9 cellular contexts compared by ENCODE assay signal in genomic region chr4:113682730-113683129, GRCh38.
A peak's percentile ranks its signal among the peaks of the same experiment; 100 is the strongest.
DNase-seq lines count a peak whose midpoint lies in the region; ATAC-seq and TF ChIP-seq lines count a peak whose summit lies in the region.
"Had no signal": no experiment of that assay in that cellular context is flagged by ENCODE, and none has a peak within 500 bp of the region (broad histone marks: within the 10 kb centered on the region; RNA-seq: fewer than 3 reads in every experiment).

No MANE protein-coding gene starts in this region.

- H3K18ac ChIP-seq in neuronal stem cell (ENCODE audit: low read length), result no peak overlapping the region

- H3K4me1 Mint-ChIP-seq in CD4-positive, CD25-positive, alpha-beta regulatory T cell, result peaks cover 24 to 58% (median 46%) of the 10 kb centered on the region in 4 donors
- H3K4me1 Mint-ChIP-seq in T-helper 17 cell, result peaks cover 29% of the 10 kb centered on the region

- H3K27ac Mint-ChIP-seq in CD4-positive, CD25-positive, alpha-beta regulatory T cell, result peak overlapping the region; percentile 75 to 94 (median 76)
- H3K27ac Mint-ChIP-seq in T-helper 17 cell, result peak overlapping the region; percentile 96

- TF ChIP-seq CTCF in foreskin keratinocyte (conservative IDR thresholded peaks at IDR 0.05), result no peak

- peaks cover 2% of the 10 kb centered on the region for H3K79me1 ChIP-seq in neuronal stem cell (ENCODE audit: low read depth, low read length)

- H3K4me2 ChIP-seq in neuronal stem cell (ENCODE audit: insufficient read depth, low read length, poor library complexity, severe bottlenecking), result no peak overlapping the region

- no peak overlapping the region for H2AK5ac ChIP-seq in neuronal stem cell (ENCODE audit: low read depth, low read length)

- no peak for ATAC-seq in CD4-positive, CD25-positive, alpha-beta regulatory T cell (ENCODE audit: low read depth in 2 of 2)
- peak; percentile 3 for ATAC-seq in GM19372 (IDR thresholded peaks at IDR 0.05; ENCODE audit: low read depth, unreplicated experiment)
- ATAC-seq in T-helper 17 cell, result no peak
- peak; percentile 61 for ATAC-seq in foreskin keratinocyte
- ATAC-seq in GM19328 (IDR thresholded peaks at IDR 0.05; ENCODE audit: unreplicated experiment), result no peak

- no peaks in the 10 kb centered on the region for H3K27me3 ChIP-seq in CD4-positive, CD25-positive, alpha-beta regulatory T cell (ENCODE audit: control insufficient read depth, insufficient read depth, low read length)
- H3K27me3 ChIP-seq in foreskin keratinocyte (no peaks in the 10 kb centered on the region), MG63 (no peaks in the 10 kb centered on the region), neuronal stem cell (ENCODE audit: control insufficient read depth in 3 of 3, insufficient read depth in 3 of 3, low read depth in 1 of 3, low read length in 3 of 3) (no peaks in the 10 kb centered on the region)

- no peak overlapping the region for H4K91ac ChIP-seq in neuronal stem cell (ENCODE audit: low read depth, low read length, poor library complexity)

- no peak overlapping the region for H3K14ac ChIP-seq in neuronal stem cell (ENCODE audit: low read length)

- H3K4me3 Mint-ChIP-seq in CD4-positive, CD25-positive, alpha-beta regulatory T cell, result peak overlapping the region; percentile 5 to 65 (median 57)
- H3K4me3 Mint-ChIP-seq in T-helper 17 cell, result peak overlapping the region; percentile 80

- no peak overlapping the region for H2BK12ac ChIP-seq in neuronal stem cell (ENCODE audit: low read length)

- no peak overlapping the region for H2BK15ac ChIP-seq in neuronal stem cell (ENCODE audit: low read length)

- no peak overlapping the region for H2BK120ac ChIP-seq in neuronal stem cell (ENCODE audit: low read depth, low read length)

- no peak for DNase-seq in CD4-positive, CD25-positive, alpha-beta regulatory T cell
- DNase-seq in T-helper 17 cell (no peak), foreskin keratinocyte (peak in 1 of 2 donors; percentile 32), MG63 (no peak), COLO668 (lab: John Stamatoyannopoulos, UW; ENCODE audit: unreplicated experiment) (no peak), neuronal stem cell (ENCODE audit: low spot score) (no peak)
- DNase-seq: NCI-H1694 had no signal

- peaks cover 0 to 7% (median 3%) of the 10 kb centered on the region in 7 donors for H3K9me3 Mint-ChIP-seq in CD4-positive, CD25-positive, alpha-beta regulatory T cell

- H3K36me3 ChIP-seq in CD4-positive, CD25-positive, alpha-beta regulatory T cell (ENCODE audit: control insufficient read depth, insufficient read depth, low read length), result peaks cover 3% of the 10 kb centered on the region
- H3K36me3 ChIP-seq in MG63 (peaks cover 2% of the 10 kb centered on the region; the same call in 1 of the 2 replicates), neuronal stem cell (replicated peaks in 1 of 2; ENCODE audit: control insufficient read depth in 2 of 2, insufficient read depth in 2 of 2, low read length in 2 of 2) (no peaks in the 10 kb centered on the region)

- peaks cover 45% of the 10 kb centered on the region for H3K4me1 ChIP-seq in CD4-positive, CD25-positive, alpha-beta regulatory T cell (ENCODE audit: control insufficient read depth, insufficient read depth, low read length, poor library complexity, severe bottlenecking)
- peaks cover 6% of the 10 kb centered on the region for H3K4me1 ChIP-seq in foreskin keratinocyte
- H3K4me1 ChIP-seq in neuronal stem cell (ENCODE audit: control insufficient read depth in 2 of 2, insufficient read depth in 1 of 2, low read depth in 1 of 2, low read length in 2 of 2), result no peaks in the 10 kb centered on the region

- H3K27me3 Mint-ChIP-seq in CD4-positive, CD25-positive, alpha-beta regulatory T cell, result no peaks in the 10 kb centered on the region
- no peaks in the 10 kb centered on the region for H3K27me3 Mint-ChIP-seq in T-helper 17 cell

- H3K23ac ChIP-seq in neuronal stem cell (ENCODE audit: low read depth, low read length, poor library complexity), result no peak overlapping the region

- peaks cover 11% of the 10 kb centered on the region for H3K36me3 Mint-ChIP-seq in CD4-positive, CD25-positive, alpha-beta regulatory T cell
- no peaks in the 10 kb centered on the region for H3K36me3 Mint-ChIP-seq in T-helper 17 cell (ENCODE audit: low read depth)

- peaks cover 0 to 4% of the 10 kb centered on the region in 2 experiments for H3K9me3 ChIP-seq in CD4-positive, CD25-positive, alpha-beta regulatory T cell (ENCODE audit: control insufficient read depth in 2 of 2, low read length in 2 of 2)
- peaks cover 6% of the 10 kb centered on the region for H3K9me3 ChIP-seq in T-helper 17 cell (ENCODE audit: control insufficient read depth, low read length, poor library complexity, severe bottlenecking)
- 0 out of 2 replicates have a peak, but pooled peaks cover 1% of the 10 kb centered on the region for H3K9me3 ChIP-seq in MG63
- H3K9me3 ChIP-seq in neuronal stem cell (replicated peaks in 1 of 2; ENCODE audit: control insufficient read depth in 2 of 2, insufficient read depth in 1 of 2, low read depth in 1 of 2, low read length in 2 of 2), result peaks cover 0 to 2% of the 10 kb centered on the region in 2 donors

- peak overlapping the region; percentile 65 for H3K27ac ChIP-seq in CD4-positive, CD25-positive, alpha-beta regulatory T cell (ENCODE audit: insufficient read depth, low read length, poor library complexity, severe bottlenecking)
- H3K27ac ChIP-seq in foreskin keratinocyte, result no peak overlapping the region
- no peak overlapping the region for H3K27ac ChIP-seq in neuronal stem cell (replicated peaks; ENCODE audit: low read length)

- peak overlapping the region; percentile 48 for H3K4me3 ChIP-seq in CD4-positive, CD25-positive, alpha-beta regulatory T cell (ENCODE audit: low read depth, low read length)
- H3K4me3 ChIP-seq in MG63 (no peak overlapping the region), neuronal stem cell (ENCODE audit: low read length in 2 of 2) (no peak overlapping the region)

- no CpG with 5 or more reads among the region's 1 CpG for WGBS in neuronal stem cell (ENCODE audit: extremely low coverage in 2 of 2, insufficient read length in 2 of 2, insufficient replicate concordance in 1 of 2), 2 donors

- H2BK5ac ChIP-seq in neuronal stem cell (ENCODE audit: low read length), result no peak overlapping the region

- H3K4ac ChIP-seq in neuronal stem cell (ENCODE audit: low read length), result no peak overlapping the region

- H3K9ac ChIP-seq in neuronal stem cell (ENCODE audit: low read depth, low read length, poor library complexity), result no peak overlapping the region

- H4K8ac ChIP-seq in neuronal stem cell (ENCODE audit: low read depth, low read length), result no peak overlapping the region

- no peak overlapping the region for H2AFZ ChIP-seq in neuronal stem cell (ENCODE audit: low read length)

Comparison
In these comparisons a context has a peak if more than half of its experiments do, and no peak if none do; other contexts are left out.
1. ATAC-seq: peak in GM19372 (single experiment) and foreskin keratinocyte (single experiment); none in CD4-positive, CD25-positive, alpha-beta regulatory T cell (0 of 2), T-helper 17 cell (single experiment) and GM19328 (single experiment).